17 cellular contexts compared by ENCODE assay signal in the genomic region with DNA sequence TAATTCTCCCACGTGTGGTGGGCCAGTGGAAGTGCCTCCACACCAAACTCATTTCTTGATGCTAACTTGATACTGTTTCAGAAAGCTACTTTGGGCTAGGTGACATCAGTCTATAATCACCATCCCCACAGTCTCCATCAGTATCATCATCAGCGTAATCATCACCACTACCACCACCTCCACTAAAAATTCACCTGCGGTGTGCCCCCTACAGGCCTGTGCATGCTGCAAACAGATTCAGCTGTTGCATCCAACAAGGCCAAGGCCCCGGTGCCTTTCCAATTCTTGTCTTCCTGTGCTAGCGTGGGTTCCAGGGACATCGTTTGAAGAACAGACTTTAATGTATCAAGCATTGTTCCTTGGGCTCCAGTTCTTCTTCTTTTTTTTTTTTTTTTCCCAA.
DNase-seq lines count a peak whose midpoint lies in the region; ATAC-seq and TF ChIP-seq lines count a peak whose summit lies in the region.
"Had no signal": no experiment of that assay in that cellular context is flagged by ENCODE, and none has a peak within 500 bp of the region (broad histone marks: within the 10 kb centered on the region; RNA-seq: fewer than 3 reads in every experiment).

No MANE protein-coding gene starts in this region.

- no peak for DNase-seq in A673 (ENCODE audit: low spot score)
- DNase-seq in DND-41: no peak
- no peak for DNase-seq in NB4 (ENCODE audit: low read depth)
- DNase-seq in endothelial cell (ENCODE audit: low spot score): peak; percentile 22
- DNase-seq in T-cell: no peak
- no peak for DNase-seq in SW 1271 (lab: John Stamatoyannopoulos, UW)
- no peak for DNase-seq in Kasumi-1 (lab: John Stamatoyannopoulos, UW)
- DNase-seq: activated CD8-positive, alpha-beta memory T cell treated with anti-CD3 and anti-CD28 coated beads, Interleukin-2, amount 50 U/mL, for 48 hours; adrenal gland; EL; NCI-H187; NCI-H524 treated with DMSO at 0.1 percent for 48 hours; posterior cingulate gyrus had no signal

- intact Hi-C loops in A673 (cut with micrococcal nuclease; ENCODE audit: unreplicated experiment): no loop called here

- no peak overlapping the region for H3K4me2 ChIP-seq in DND-41 (ENCODE audit: insufficient read depth, low read length)
- H3K4me2 ChIP-seq: hepatocyte had no signal

- H3K36me3 Mint-ChIP-seq in endothelial cell (ENCODE audit: low read depth, unreplicated experiment) (no peaks in the 10 kb centered on the region), T-cell (no peaks in the 10 kb centered on the region)
- H3K36me3 Mint-ChIP-seq: CD14-positive monocyte had no signal

- no peaks in the 10 kb centered on the region for H3K79me2 ChIP-seq in DND-41 (ENCODE audit: insufficient read depth, low read length)
- H3K79me2 ChIP-seq: hepatocyte had no signal

- H2AFZ ChIP-seq in DND-41 (ENCODE audit: low read depth, low read length): no peak overlapping the region
- H2AFZ ChIP-seq: hepatocyte had no signal

- H3K27ac ChIP-seq in A673 (ENCODE audit: low read depth, low read length, poor library complexity, severe bottlenecking) (no peak overlapping the region), DND-41 (ENCODE audit: low read length) (no peak overlapping the region)
- H3K27ac ChIP-seq: adrenal gland, hepatocyte had no signal

- ATAC-seq in DND-41 (ENCODE audit: insufficient read depth, low read depth): no peak
- ATAC-seq in T-cell (replicated peaks in 1 of 4): no peak
- ATAC-seq: esophagus mucosa had no signal

- no peak overlapping the region for H3K4me3 Mint-ChIP-seq in endothelial cell (ENCODE audit: unreplicated experiment)
- no peak overlapping the region for H3K4me3 Mint-ChIP-seq in T-cell
- H3K4me3 Mint-ChIP-seq: CD14-positive monocyte, IgD-negative memory B cell had no signal

- no peak for TF ChIP-seq POLR2A in NB4 (IDR thresholded peaks at IDR 0.05; ENCODE audit: extremely low read depth, insufficient read length)

- H3K9me3 ChIP-seq in A673 (ENCODE audit: low read depth, low read length, poor library complexity, severe bottlenecking) (no peaks in the 10 kb centered on the region), DND-41 (ENCODE audit: insufficient read depth, low read length, severe bottlenecking) (no peaks in the 10 kb centered on the region)
- H3K9me3 ChIP-seq: adrenal gland had no signal

- H3K9me3 Mint-ChIP-seq in endothelial cell (ENCODE audit: unreplicated experiment) (no peaks in the 10 kb centered on the region), T-cell (no peaks in the 10 kb centered on the region)
- H3K9me3 Mint-ChIP-seq: IgD-negative memory B cell had no signal

- no peak overlapping the region for H3K9ac ChIP-seq in DND-41 (ENCODE audit: low read depth, low read length)

- H3K4me3 ChIP-seq in A673 (ENCODE audit: low read depth, low read length, poor library complexity, severe bottlenecking): no peak overlapping the region
- H3K4me3 ChIP-seq in DND-41 (ENCODE audit: low read depth in 1 of 2, low read length in 2 of 2): no peak overlapping the region
- no peak overlapping the region for H3K4me3 ChIP-seq in NB4 (ENCODE audit: low read depth, low read length)
- H3K4me3 ChIP-seq: adrenal gland, hepatocyte had no signal

- H3K27me3 ChIP-seq in A673 (replicated peaks; ENCODE audit: insufficient read depth, low read depth, low read length, poor library complexity): peaks cover 16% of the 10 kb centered on the region
- peaks cover 10% of the 10 kb centered on the region for H3K27me3 ChIP-seq in DND-41 (ENCODE audit: insufficient read depth, low read length, poor library complexity)
- H3K27me3 ChIP-seq: adrenal gland, hepatocyte had no signal

- POLR2A ChIA-PET in A673 (lab: Charles Lee; ENCODE audit: low non-redundant PET) (no interaction called here), T-cell (lab: Charles Lee) (no interaction called here)

- TF ChIP-seq CTCF in A673 (conservative IDR thresholded peaks at IDR 0.05; ENCODE audit: low read depth, low read length) (peak; percentile 37), DND-41 (IDR thresholded peaks at IDR 0.05; ENCODE audit: borderline replicate concordance, extremely low read depth, low read length, poor library complexity, severe bottlenecking) (peak; percentile 39), NB4 (IDR thresholded peaks at IDR 0.05; ENCODE audit: low read depth, low read length) (peak; percentile 53), endothelial cell (IDR thresholded peaks at IDR 0.05; ENCODE audit: unreplicated experiment) (no peak)

- peaks cover 3% of the 10 kb centered on the region; the same call in 1 of the 2 replicates for H4K20me1 ChIP-seq in DND-41 (ENCODE audit: insufficient read depth, low read length)

- no peaks in the 10 kb centered on the region for H3K4me1 ChIP-seq in A673 (ENCODE audit: insufficient read depth, low read length, poor library complexity, severe bottlenecking)
- H3K4me1 ChIP-seq in DND-41 (ENCODE audit: insufficient read depth, low read length): no peaks in the 10 kb centered on the region
- H3K4me1 ChIP-seq: adrenal gland had no signal

- H3K4me1 Mint-ChIP-seq in endothelial cell (ENCODE audit: unreplicated experiment) (no peaks in the 10 kb centered on the region), T-cell (no peaks in the 10 kb centered on the region)

- CTCF ChIA-PET in A673 (lab: Charles Lee): no interaction called here
- CTCF ChIA-PET in T-cell (lab: Charles Lee): interaction anchor here in 1 of 2 donors (0.5 to 0.7 kb wide), 2 partner anchors 94 to 304 kb away, joined by 4 read pairs; no protein-coding TSS in a partner anchor

- H3K27ac Mint-ChIP-seq in endothelial cell (ENCODE audit: unreplicated experiment) (no peak overlapping the region), T-cell (no peak overlapping the region)
- H3K27ac Mint-ChIP-seq: CD14-positive monocyte, IgD-negative memory B cell had no signal

- H3K27me3 Mint-ChIP-seq in endothelial cell (ENCODE audit: unreplicated experiment) (peaks cover 2% of the 10 kb centered on the region), T-cell (peaks cover 19 to 23% of the 10 kb centered on the region in 2 donors)

- BruUV-seq in A673 (replicated peaks; lab: Mats Ljungman, UMichigan): no TSS peak

- H3K36me3 ChIP-seq in A673 (ENCODE audit: insufficient read depth, low read length, poor library complexity, severe bottlenecking) (no peaks in the 10 kb centered on the region), DND-41 (ENCODE audit: insufficient read depth, low read length) (no peaks in the 10 kb centered on the region)
- H3K36me3 ChIP-seq: adrenal gland had no signal
